ENCODE assay signal across 8 cellular contexts in the genomic region with DNA sequence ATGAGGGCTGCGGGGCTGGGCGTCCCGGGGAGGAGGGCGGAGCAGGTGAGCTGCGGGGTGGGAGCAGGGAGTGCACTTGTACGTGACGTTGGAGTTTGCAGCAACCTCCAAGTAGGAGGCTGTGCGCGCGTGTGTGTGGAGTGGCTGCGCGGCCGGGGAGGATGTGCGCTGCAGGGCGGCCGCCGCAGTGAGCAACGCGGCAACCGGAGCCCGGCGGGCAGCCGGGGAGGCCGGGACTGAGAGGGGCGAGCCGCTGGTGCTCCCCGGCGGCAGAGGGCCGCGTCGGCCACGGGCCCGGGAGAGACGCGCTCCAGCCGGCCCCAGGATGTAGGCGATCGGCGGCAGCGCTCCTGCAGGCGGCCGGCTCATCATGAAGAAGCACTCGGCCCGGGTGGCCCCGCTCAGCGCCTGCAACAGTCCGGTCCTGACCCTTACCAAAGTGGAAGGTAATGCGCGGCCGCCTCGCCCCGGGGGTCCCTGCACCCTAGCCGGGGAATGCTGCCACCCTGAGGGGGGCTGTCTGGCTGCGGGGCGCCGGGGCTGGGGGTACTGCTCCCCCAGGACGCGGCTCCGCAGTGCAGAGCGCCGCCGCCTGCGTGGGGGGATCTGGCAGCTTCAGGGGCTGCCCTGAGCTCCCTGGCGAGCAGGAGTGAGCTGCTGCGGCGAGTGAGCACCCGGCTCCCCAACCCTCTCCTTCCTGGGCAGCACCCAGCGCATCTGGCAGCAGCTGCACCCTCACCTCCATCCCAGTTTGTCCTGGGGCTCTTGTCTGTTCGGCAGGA.
DNase-seq lines count a peak whose midpoint lies in the region; ATAC-seq, FAIRE-seq and TF ChIP-seq lines count a peak whose summit lies in the region.

No MANE protein-coding gene starts in this region.

- peak overlapping the region; percentile 66 for H3K4me3 Mint-ChIP-seq in activated CD4-positive, alpha-beta T cell treated with anti-CD3 and anti-CD28 coated beads for 36 hours
- peak overlapping the region; percentile 77 for H3K4me3 Mint-ChIP-seq in activated CD4-positive, alpha-beta memory T cell treated with anti-CD3 and anti-CD28 coated beads, Interleukin-2, amount 10 ng/mL, durations not matched to agents 7 days and 5 days

- intact Hi-C loops in activated CD4-positive, alpha-beta T cell treated with anti-CD3 and anti-CD28 coated beads for 36 hours (cut with DNase I, micrococcal nuclease) = no loop called here

- no peaks in the 10 kb centered on the region for H3K36me3 Mint-ChIP-seq in activated CD4-positive, alpha-beta T cell treated with anti-CD3 and anti-CD28 coated beads for 36 hours (ENCODE audit: low read depth)
- H3K36me3 Mint-ChIP-seq in activated CD4-positive, alpha-beta memory T cell treated with anti-CD3 and anti-CD28 coated beads, Interleukin-2, amount 10 ng/mL, durations not matched to agents 7 days and 5 days (ENCODE audit: low read depth) = peaks cover 15% of the 10 kb centered on the region

- peak; percentile 58 for ATAC-seq in activated CD4-positive, alpha-beta T cell treated with anti-CD3 and anti-CD28 coated beads for 36 hours
- ATAC-seq in foreskin keratinocyte = peak; percentile 62
- no peak for ATAC-seq in GM21786 (IDR thresholded peaks at IDR 0.05; ENCODE audit: unreplicated experiment)

- TF ChIP-seq CTCF in foreskin keratinocyte (conservative IDR thresholded peaks at IDR 0.05) = no peak

- FAIRE-seq in HTR-8/SVneo (lab: Jason Lieb, UNC) = no peak

- POLR2A ChIA-PET in activated CD4-positive, alpha-beta T cell treated with anti-CD3 and anti-CD28 coated beads for 36 hours (lab: Charles Lee) = interaction anchor here (0.6 to 1.2 kb wide), 3 partner anchors 60 to 383 kb away, joined by 3 to 4 read pairs (median 3); a partner anchor contains a TSS
- POLR2A ChIA-PET in activated CD4-positive, alpha-beta memory T cell treated with anti-CD3 and anti-CD28 coated beads, Interleukin-2, amount 10 ng/mL, durations not matched to agents 7 days and 5 days (lab: Charles Lee) = interaction anchor here (1.5 kb wide), 1 partner anchor 17 kb away, joined by 4 read pairs; no protein-coding TSS in a partner anchor

- DNase-seq in activated CD4-positive, alpha-beta T cell treated with anti-CD3 and anti-CD28 coated beads for 36 hours = peak; percentile 61
- DNase-seq in activated CD4-positive, alpha-beta T cell treated with anti-CD3 and anti-CD28 coated beads for 1 hour = no peak
- DNase-seq in HTR-8/SVneo (ENCODE audit: insufficient read length, low spot score) (peak; percentile 39), foreskin keratinocyte (no peak), nucleus accumbens (lab: John Stamatoyannopoulos, UW) (peak in 43 of 56 donors; percentile 11 to 76 (median 45)), GDM1 (lab: John Stamatoyannopoulos, UW) (no peak)
- peak; percentile 58 for DNase-seq in activated CD4-positive, alpha-beta memory T cell treated with anti-CD3 and anti-CD28 coated beads, Interleukin-2, amount 10 ng/mL, durations not matched to agents 7 days and 5 days

- no peak overlapping the region for H3K27ac Mint-ChIP-seq in activated CD4-positive, alpha-beta T cell treated with anti-CD3 and anti-CD28 coated beads for 36 hours
- H3K27ac Mint-ChIP-seq in activated CD4-positive, alpha-beta memory T cell treated with anti-CD3 and anti-CD28 coated beads, Interleukin-2, amount 10 ng/mL, durations not matched to agents 7 days and 5 days = peak overlapping the region; percentile 50

- peaks cover 27% of the 10 kb centered on the region for H3K27me3 Mint-ChIP-seq in activated CD4-positive, alpha-beta T cell treated with anti-CD3 and anti-CD28 coated beads for 36 hours
- H3K27me3 Mint-ChIP-seq in activated CD4-positive, alpha-beta memory T cell treated with anti-CD3 and anti-CD28 coated beads, Interleukin-2, amount 10 ng/mL, durations not matched to agents 7 days and 5 days = peaks cover 4% of the 10 kb centered on the region

- H3K27me3 ChIP-seq in foreskin keratinocyte = no peaks in the 10 kb centered on the region

- CTCF ChIA-PET in activated CD4-positive, alpha-beta T cell treated with anti-CD3 and anti-CD28 coated beads for 36 hours (lab: Charles Lee) = interaction anchor here (0.5 to 6.9 kb wide), 14 partner anchors 8 to 327 kb away, joined by 3 to 97 read pairs (median 5); no protein-coding TSS in a partner anchor
- CTCF ChIA-PET in activated CD4-positive, alpha-beta memory T cell treated with anti-CD3 and anti-CD28 coated beads, Interleukin-2, amount 10 ng/mL, durations not matched to agents 7 days and 5 days (lab: Charles Lee) = interaction anchor here (0.5 to 7.5 kb wide), 10 partner anchors 10 to 263 kb away, joined by 3 to 108 read pairs (median 4); no protein-coding TSS in a partner anchor

- H3K9me3 Mint-ChIP-seq in activated CD4-positive, alpha-beta T cell treated with anti-CD3 and anti-CD28 coated beads for 36 hours (ENCODE audit: low read depth) = no peaks in the 10 kb centered on the region
- H3K9me3 Mint-ChIP-seq in activated CD4-positive, alpha-beta memory T cell treated with anti-CD3 and anti-CD28 coated beads, Interleukin-2, amount 10 ng/mL, durations not matched to agents 7 days and 5 days = peaks cover 3% of the 10 kb centered on the region

- peaks cover 21% of the 10 kb centered on the region for H3K4me1 Mint-ChIP-seq in activated CD4-positive, alpha-beta T cell treated with anti-CD3 and anti-CD28 coated beads for 36 hours
- H3K4me1 Mint-ChIP-seq in activated CD4-positive, alpha-beta memory T cell treated with anti-CD3 and anti-CD28 coated beads, Interleukin-2, amount 10 ng/mL, durations not matched to agents 7 days and 5 days = peaks cover 51% of the 10 kb centered on the region

- no peak overlapping the region for H3K27ac ChIP-seq in foreskin keratinocyte

- H3K4me1 ChIP-seq in foreskin keratinocyte = peaks cover 10% of the 10 kb centered on the region

Comparison
In these comparisons a context has a peak if more than half of its experiments do, and no peak if none do; other contexts are left out.
1. DNase-seq: peak in activated CD4-positive, alpha-beta T cell treated with anti-CD3 and anti-CD28 coated beads for 36 hours (single experiment), HTR-8/SVneo (single experiment), activated CD4-positive, alpha-beta memory T cell treated with anti-CD3 and anti-CD28 coated beads, Interleukin-2, amount 10 ng/mL, durations not matched to agents 7 days and 5 days (single experiment) and nucleus accumbens (43 of 56); none in activated CD4-positive, alpha-beta T cell treated with anti-CD3 and anti-CD28 coated beads for 1 hour (single experiment), foreskin keratinocyte (0 of 2) and GDM1 (single experiment).